Comparison of ENCODE assay signal across 20 cellular contexts in genomic region chr1:42779725-42780124, GRCh38. TPM values are rescaled to one million over a fixed set of nuclear protein-coding genes. Genes with fewer than 3 reads are reported as not detected.
"Had no signal": no experiment of that assay in that cellular context is flagged by ENCODE, and none has a peak within 500 bp of the region (broad histone marks: within the 10 kb centered on the region; RNA-seq: fewer than 3 reads in every experiment).

No MANE protein-coding gene starts in this region.

- DNase-seq: activated naive CD4-positive, alpha-beta T cell; adrenal gland; cerebellar nuclear complex; effector CD8-positive, alpha-beta T cell; heart left ventricle; kidney; sigmoid colon; stimulated activated CD4-positive, alpha-beta T cell treated with anti-CD3 and anti-CD28 coated beads, Interleukin-4, amount 100 ng/mL, for 24 hours; thyroid gland had no signal

- H3K79me2 ChIP-seq: parathyroid adenoma had no signal

- H3K4me1 ChIP-seq: parathyroid adenoma had no signal

- H3K4me1 Mint-ChIP-seq: mesothelial cell of epicardium, nephron had no signal

- H3K9me3 Mint-ChIP-seq: activated T-helper 1 cell treated with anti-CD3 and anti-CD28 coated beads, Interleukin-12 subunit alpha, Interleukin-12 subunit beta, Interleukin-2, Interleukin-4 antibody, amounts not matched to agents 30 ng/mL and 10 ng/mL and 1 ng/mL, durations not matched to agents 14 hours and 24 hours and 36 hours; mesothelial cell of epicardium; nephron; stimulated activated memory B cell treated with anti-CD40 and anti-IgM and Interleukin-4, amounts not matched to agents 10 μg/mL and 1 μg/mL and 100 μg/mL, for 72 hours had no signal

- H3K9ac ChIP-seq: parathyroid adenoma had no signal

- ATAC-seq: gastroesophageal sphincter; heart left ventricle; left lobe of liver; stimulated activated memory B cell treated with anti-CD40 and anti-IgM and Interleukin-4, amounts not matched to agents 10 μg/mL and 1 μg/mL and 100 μg/mL, for 72 hours had no signal

- H3K27me3 ChIP-seq: adrenal gland, esophagus muscularis mucosa, gastroesophageal sphincter, heart left ventricle, sigmoid colon, thyroid gland had no signal

- H3K4me3 Mint-ChIP-seq: activated T-helper 1 cell treated with anti-CD3 and anti-CD28 coated beads, Interleukin-12 subunit alpha, Interleukin-12 subunit beta, Interleukin-2, Interleukin-4 antibody, amounts not matched to agents 30 ng/mL and 10 ng/mL and 1 ng/mL, durations not matched to agents 14 hours and 24 hours and 36 hours; mesothelial cell of epicardium; nephron; stimulated activated memory B cell treated with anti-CD40 and anti-IgM and Interleukin-4, amounts not matched to agents 10 μg/mL and 1 μg/mL and 100 μg/mL, for 72 hours had no signal

- H3K27ac ChIP-seq: adrenal gland, esophagus muscularis mucosa, gastroesophageal sphincter, heart left ventricle, parathyroid adenoma, sigmoid colon, thyroid gland had no signal

- H3K27me3 Mint-ChIP-seq: stimulated activated memory B cell treated with anti-CD40 and anti-IgM and Interleukin-4, amounts not matched to agents 10 μg/mL and 1 μg/mL and 100 μg/mL, for 72 hours had no signal

- H2AFZ ChIP-seq: parathyroid adenoma had no signal

- H3K4me3 ChIP-seq: adrenal gland, esophagus muscularis mucosa, gastroesophageal sphincter, heart left ventricle, lung, sigmoid colon, thyroid gland had no signal

- H3K27ac Mint-ChIP-seq: activated T-helper 1 cell treated with anti-CD3 and anti-CD28 coated beads, Interleukin-12 subunit alpha, Interleukin-12 subunit beta, Interleukin-2, Interleukin-4 antibody, amounts not matched to agents 30 ng/mL and 10 ng/mL and 1 ng/mL, durations not matched to agents 14 hours and 24 hours and 36 hours; mesothelial cell of epicardium; nephron; stimulated activated memory B cell treated with anti-CD40 and anti-IgM and Interleukin-4, amounts not matched to agents 10 μg/mL and 1 μg/mL and 100 μg/mL, for 72 hours had no signal

RNA-seq across cellular contexts. Expression of gene TMEM269, which starts 5.1 kb away (rescaled TPM):
- total RNA-seq: renal cortical epithelial cell, sigmoid colon, urinary bladder had no signal
- polyA plus RNA-seq: heart left ventricle had no signal
